2 cellular contexts compared by ENCODE assay signal in genomic region chr21:16620921-16621320, GRCh38.
TF ChIP-seq lines count a peak whose summit lies in the region.

No MANE protein-coding gene starts in this region.

TF ChIP-seq in liver, 16 proteins besides CTCF, POLR2A, EP300 and RAD21 (continued from another document):
- TF ChIP-seq REST (IDR thresholded peaks at IDR 0.05) (no peak), ATF3 (IDR thresholded peaks at IDR 0.05) (no peak), FOXA1 (IDR thresholded peaks at IDR 0.05) (peak; percentile 31), GABPA (IDR thresholded peaks at IDR 0.05 in 1 of 2, conservative IDR thresholded peaks at IDR 0.05 in 1 of 2) (no peak), RXRA (IDR thresholded peaks at IDR 0.05) (no peak), TAF1 (conservative IDR thresholded peaks at IDR 0.05) (no peak), FOXA2 (IDR thresholded peaks at IDR 0.05) (peak; percentile 54), EGR1 (IDR thresholded peaks at IDR 0.05; ENCODE audit: low read depth in 2 of 2) (no peak), SP1 (IDR thresholded peaks at IDR 0.05) (peak; percentile 41), MAX (IDR thresholded peaks at IDR 0.05) (no peak)
TF ChIP-seq in liver: peak in this region for 4.

TF ChIP-seq in HepG2, 621 proteins besides CTCF, POLR2A, EP300 and RAD21 (continued from another document):
- no peak for TF ChIP-seq TFE3 (CRISPR knock-in tag; IDR thresholded peaks at IDR 0.05)
- no peak for TF ChIP-seq SAFB2 (CRISPR knock-in tag; IDR thresholded peaks at IDR 0.05; ENCODE audit: borderline replicate concordance, low read depth)
- no peak for TF ChIP-seq CENPT (CRISPR knock-in tag; IDR thresholded peaks at IDR 0.05; ENCODE audit: low read depth)
- TF ChIP-seq ZNF788 (CRISPR knock-in tag; IDR thresholded peaks at IDR 0.05; ENCODE audit: borderline replicate concordance): no peak
- TF ChIP-seq ZBTB42 (CRISPR knock-in tag; IDR thresholded peaks at IDR 0.05): no peak
- no peak for TF ChIP-seq ZFP82 (CRISPR knock-in tag; IDR thresholded peaks at IDR 0.05; ENCODE audit: borderline replicate concordance)
- TF ChIP-seq ZNF17 (CRISPR knock-in tag; IDR thresholded peaks at IDR 0.05): no peak
- TF ChIP-seq ZNF30 (CRISPR knock-in tag; IDR thresholded peaks at IDR 0.05): no peak
- no peak for TF ChIP-seq CEBPZ (IDR thresholded peaks at IDR 0.05; ENCODE audit: low read length)
- TF ChIP-seq SOX13 (IDR thresholded peaks at IDR 0.05): no peak
- no peak for TF ChIP-seq SOX13 (CRISPR knock-in tag; conservative IDR thresholded peaks at IDR 0.05 in 1 of 2, IDR thresholded peaks at IDR 0.05 in 1 of 2)
TF ChIP-seq in HepG2: peak in this region for 0.
